Comparison of ENCODE assay signal across 19 cellular contexts in the genomic region with DNA sequence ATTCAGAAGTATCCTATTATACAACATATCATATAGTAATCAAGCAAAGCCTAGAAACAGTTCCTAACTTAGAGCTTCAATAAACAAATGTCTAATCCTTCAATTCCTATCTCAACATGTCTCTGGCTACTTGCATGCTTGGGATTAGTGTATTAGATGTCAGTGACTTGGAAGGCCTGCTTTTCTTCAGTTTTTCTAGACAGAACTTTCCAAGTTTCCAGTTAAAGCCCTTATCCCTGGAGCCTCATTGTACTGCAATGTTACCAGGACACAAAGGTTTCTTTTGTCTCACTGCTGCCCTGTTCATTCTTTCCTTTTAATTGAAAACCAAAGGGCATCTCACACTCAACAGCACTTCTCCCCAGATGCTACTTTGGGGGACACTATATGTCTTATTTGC. TPM values are rescaled to one million over a fixed set of nuclear protein-coding genes. Genes with fewer than 3 reads are reported as not detected.
DNase-seq lines count a peak whose midpoint lies in the region; ATAC-seq and TF ChIP-seq lines count a peak whose summit lies in the region.
"Had no signal": no experiment of that assay in that cellular context is flagged by ENCODE, and none has a peak within 500 bp of the region (broad histone marks: within the 10 kb centered on the region; RNA-seq: fewer than 3 reads in every experiment).

No MANE protein-coding gene starts in this region.

- H2AK5ac ChIP-seq in neuronal stem cell (ENCODE audit: low read depth, low read length): no peak overlapping the region

- H3K4me3 Mint-ChIP-seq in activated CD8-positive, alpha-beta T cell treated with anti-CD3 and anti-CD28 coated beads, Interleukin-2, amount 10 ng/mL, durations not matched to agents 7 days and 5 days: no peak overlapping the region
- H3K4me3 Mint-ChIP-seq: CD4-positive, alpha-beta T cell had no signal

- peaks cover 19% of the 10 kb centered on the region for H3K36me3 ChIP-seq in cardiac muscle cell
- peaks cover 71% of the 10 kb centered on the region for H3K36me3 ChIP-seq in left ventricle myocardium inferior
- no peaks in the 10 kb centered on the region for H3K36me3 ChIP-seq in hepatocyte (replicated peaks; ENCODE audit: insufficient read depth, low read depth)
- H3K36me3 ChIP-seq in neuronal stem cell (replicated peaks in 1 of 2; ENCODE audit: control insufficient read depth in 2 of 2, insufficient read depth in 2 of 2, low read length in 2 of 2): peaks cover 29 to 85% of the 10 kb centered on the region in 2 donors

- no peak overlapping the region for H4K8ac ChIP-seq in neuronal stem cell (ENCODE audit: low read depth, low read length)

- H3K4me3 ChIP-seq in cardiac muscle cell: no peak overlapping the region
- no peak overlapping the region for H3K4me3 ChIP-seq in left ventricle myocardium inferior
- H3K4me3 ChIP-seq in hepatocyte: no peak overlapping the region
- H3K4me3 ChIP-seq in neuronal stem cell (ENCODE audit: low read length in 2 of 2): no peak overlapping the region
- H3K4me3 ChIP-seq: MG63 had no signal

- H3K27ac ChIP-seq in cardiac muscle cell (peak overlapping the region; percentile 59), left ventricle myocardium inferior (replicated peaks) (no peak overlapping the region), hepatocyte (peak overlapping the region; percentile 36), neuronal stem cell (replicated peaks; ENCODE audit: low read length) (peak overlapping the region; percentile 68)

- H4K20me1 ChIP-seq in hepatocyte (ENCODE audit: insufficient read depth, poor library complexity, severe bottlenecking): no peaks in the 10 kb centered on the region

- no peak overlapping the region for H3K14ac ChIP-seq in neuronal stem cell (ENCODE audit: low read length)

- no peaks in the 10 kb centered on the region for H3K9me3 Mint-ChIP-seq in activated CD8-positive, alpha-beta T cell treated with anti-CD3 and anti-CD28 coated beads, Interleukin-2, amount 10 ng/mL, durations not matched to agents 7 days and 5 days (ENCODE audit: insufficient read depth)
- H3K9me3 Mint-ChIP-seq: CD4-positive, alpha-beta T cell had no signal

- no peaks in the 10 kb centered on the region for H3K27me3 Mint-ChIP-seq in activated CD8-positive, alpha-beta T cell treated with anti-CD3 and anti-CD28 coated beads, Interleukin-2, amount 10 ng/mL, durations not matched to agents 7 days and 5 days (ENCODE audit: low read depth)
- H3K27me3 Mint-ChIP-seq: CD4-positive, alpha-beta T cell had no signal

- no peak overlapping the region for H3K18ac ChIP-seq in neuronal stem cell (ENCODE audit: low read length)

- ATAC-seq in activated CD8-positive, alpha-beta T cell treated with anti-CD3 and anti-CD28 coated beads, Interleukin-2, amount 10 ng/mL, durations not matched to agents 7 days and 5 days: no peak
- no peak for ATAC-seq in GM18873 (IDR thresholded peaks at IDR 0.05; ENCODE audit: low FRiP score, unreplicated experiment)

- H3K79me2 ChIP-seq in hepatocyte: no peaks in the 10 kb centered on the region

- H2AFZ ChIP-seq in hepatocyte: no peak overlapping the region
- H2AFZ ChIP-seq in neuronal stem cell (ENCODE audit: low read length): no peak overlapping the region

- CTCF ChIA-PET in activated CD8-positive, alpha-beta T cell treated with anti-CD3 and anti-CD28 coated beads, Interleukin-2, amount 10 ng/mL, durations not matched to agents 7 days and 5 days (lab: Charles Lee): interaction anchor here (1.3 to 2.6 kb wide), 6 partner anchors 14 to 205 kb away, joined by 3 to 23 read pairs (median 4); a partner anchor contains a TSS

- intact Hi-C loops in left ventricle myocardium inferior (cut with micrococcal nuclease): loop anchor here (5.0 kb wide), 1 partner anchor 87 kb away; no protein-coding TSS in a partner anchor

- no peak overlapping the region for H3K23ac ChIP-seq in neuronal stem cell (ENCODE audit: low read depth, low read length, poor library complexity)

- TF ChIP-seq CTCF in cardiac muscle cell (IDR thresholded peaks at IDR 0.05; ENCODE audit: low read depth, low read length) (no peak), left ventricle myocardium inferior (IDR thresholded peaks at IDR 0.05; ENCODE audit: borderline replicate concordance) (no peak), hepatocyte (IDR thresholded peaks at IDR 0.05; ENCODE audit: poor library complexity) (no peak)

- no peak overlapping the region for H3K4me2 ChIP-seq in hepatocyte
- H3K4me2 ChIP-seq in neuronal stem cell (ENCODE audit: insufficient read depth, low read length, poor library complexity, severe bottlenecking): no peak overlapping the region

- peaks cover 5% of the 10 kb centered on the region for H3K4me1 Mint-ChIP-seq in activated CD8-positive, alpha-beta T cell treated with anti-CD3 and anti-CD28 coated beads, Interleukin-2, amount 10 ng/mL, durations not matched to agents 7 days and 5 days (ENCODE audit: low read depth)

- peaks cover 68% of the 10 kb centered on the region for H3K36me3 Mint-ChIP-seq in activated CD8-positive, alpha-beta T cell treated with anti-CD3 and anti-CD28 coated beads, Interleukin-2, amount 10 ng/mL, durations not matched to agents 7 days and 5 days (ENCODE audit: low read depth)

- no peak overlapping the region for H2BK12ac ChIP-seq in neuronal stem cell (ENCODE audit: low read length)

- H3K27ac Mint-ChIP-seq in activated CD8-positive, alpha-beta T cell treated with anti-CD3 and anti-CD28 coated beads, Interleukin-2, amount 10 ng/mL, durations not matched to agents 7 days and 5 days: no peak overlapping the region
- H3K27ac Mint-ChIP-seq: CD4-positive, alpha-beta T cell had no signal

- H3K9ac ChIP-seq in neuronal stem cell (ENCODE audit: low read depth, low read length, poor library complexity): no peak overlapping the region

- no peaks in the 10 kb centered on the region for H3K9me3 ChIP-seq in cardiac muscle cell (ENCODE audit: low read depth)
- H3K9me3 ChIP-seq in left ventricle myocardium inferior (replicated peaks): no peaks in the 10 kb centered on the region
- no peaks in the 10 kb centered on the region for H3K9me3 ChIP-seq in hepatocyte (ENCODE audit: low read depth)
- H3K9me3 ChIP-seq in neuronal stem cell (replicated peaks in 1 of 2; ENCODE audit: control insufficient read depth in 2 of 2, insufficient read depth in 1 of 2, low read depth in 1 of 2, low read length in 2 of 2): no peaks in the 10 kb centered on the region
- H3K9me3 ChIP-seq: BE2C, MG63 had no signal

- no peaks in the 10 kb centered on the region for H3K27me3 ChIP-seq in cardiac muscle cell
- no peaks in the 10 kb centered on the region for H3K27me3 ChIP-seq in left ventricle myocardium inferior (ENCODE audit: low read depth)
- no peaks in the 10 kb centered on the region for H3K27me3 ChIP-seq in hepatocyte
- no peaks in the 10 kb centered on the region for H3K27me3 ChIP-seq in neuronal stem cell (ENCODE audit: control insufficient read depth in 3 of 3, insufficient read depth in 3 of 3, low read depth in 1 of 3, low read length in 3 of 3)
- H3K27me3 ChIP-seq: BE2C, MG63 had no signal

- no peak overlapping the region for H2BK5ac ChIP-seq in neuronal stem cell (ENCODE audit: low read length)

- H4K91ac ChIP-seq in neuronal stem cell (ENCODE audit: low read depth, low read length, poor library complexity): no peak overlapping the region

- H3K79me1 ChIP-seq in neuronal stem cell (ENCODE audit: low read depth, low read length): no peaks in the 10 kb centered on the region

- no peaks in the 10 kb centered on the region for H3K9me2 ChIP-seq in hepatocyte (replicated peaks; ENCODE audit: insufficient read depth)

- H3K4ac ChIP-seq in neuronal stem cell (ENCODE audit: low read length): no peak overlapping the region

- POLR2A ChIA-PET in activated CD8-positive, alpha-beta T cell treated with anti-CD3 and anti-CD28 coated beads, Interleukin-2, amount 10 ng/mL, durations not matched to agents 7 days and 5 days (lab: Charles Lee): no interaction called here

- no peak overlapping the region for H2BK120ac ChIP-seq in neuronal stem cell (ENCODE audit: low read depth, low read length)

- no peak for DNase-seq in cardiac muscle cell (ENCODE audit: low read depth in 1 of 2, low spot score in 1 of 2)
- DNase-seq in left ventricle myocardium inferior: no peak
- DNase-seq in hepatocyte (ENCODE audit: low spot score): no peak
- DNase-seq in neuronal stem cell (ENCODE audit: low spot score): peak; percentile 53
- no peak for DNase-seq in NCI-H1092 treated with DMSO at 0.1 percent for 48 hours (lab: John Stamatoyannopoulos, UW)
- DNase-seq in activated CD8-positive, alpha-beta T cell treated with anti-CD3 and anti-CD28 coated beads, Interleukin-2, amount 10 ng/mL, durations not matched to agents 7 days and 5 days: no peak
- DNase-seq in KG1 (lab: John Stamatoyannopoulos, UW): no peak
- DNase-seq: 8988T; BE2C; CD4-positive, alpha-beta T cell; EL; H7; Karpas-422; MG63; NCI-H1105; NCI-H1694; NCI-H226; NCI-H526 had no signal

- no peak overlapping the region for H2BK15ac ChIP-seq in neuronal stem cell (ENCODE audit: low read length)

- peaks cover 16% of the 10 kb centered on the region for H3K4me1 ChIP-seq in cardiac muscle cell (ENCODE audit: low read depth)
- peaks cover 22% of the 10 kb centered on the region for H3K4me1 ChIP-seq in left ventricle myocardium inferior
- no peaks in the 10 kb centered on the region for H3K4me1 ChIP-seq in hepatocyte (ENCODE audit: insufficient read depth)
- peaks cover 2 to 23% of the 10 kb centered on the region in 2 donors for H3K4me1 ChIP-seq in neuronal stem cell (ENCODE audit: control insufficient read depth in 2 of 2, insufficient read depth in 1 of 2, low read depth in 1 of 2, low read length in 2 of 2)

RNA-seq across cellular contexts. Expression of a gene that starts 16.5 kb away (rescaled TPM):
- total RNA-seq in cardiac muscle cell: 70.4 and 73.6 TPM in 2 replicates
- 86.8 and 108 TPM in 2 replicates for polyA plus RNA-seq in cardiac muscle cell
- total RNA-seq in left ventricle myocardium inferior: 56.3 TPM
- 73.2 and 79.7 TPM in 2 replicates for total RNA-seq in hepatocyte
- 62.6 and 64.2 TPM in 2 replicates for polyA plus RNA-seq in hepatocyte
- 113 TPM for polyA plus RNA-seq in neuronal stem cell (2013, experiment 1 of 2)
- 110 TPM for polyA plus RNA-seq in neuronal stem cell (2013, experiment 2 of 2)
- 100 to 1,000 TPM; 106 to 113 TPM for total RNA-seq in activated CD8-positive, alpha-beta T cell treated with anti-CD3 and anti-CD28 coated beads, Interleukin-2, amount 10 ng/mL, durations not matched to agents 7 days and 5 days

RNA-seq across cellular contexts. Expression of a gene that starts 16.8 kb away (rescaled TPM):
- total RNA-seq in cardiac muscle cell (24.4 and 30.3 TPM in 2 replicates), left ventricle myocardium inferior (14.0 TPM), hepatocyte (52.7 and 57.5 TPM in 2 replicates)
- polyA plus RNA-seq in cardiac muscle cell (33.2 and 44.7 TPM in 2 replicates), hepatocyte (42.3 and 52.7 TPM in 2 replicates)
- 50.6 TPM for polyA plus RNA-seq in neuronal stem cell (2013, experiment 1 of 2)
- polyA plus RNA-seq in neuronal stem cell (2013, experiment 2 of 2): 55.6 TPM
- 10 to 100 TPM; 30.9 to 35.8 TPM for total RNA-seq in activated CD8-positive, alpha-beta T cell treated with anti-CD3 and anti-CD28 coated beads, Interleukin-2, amount 10 ng/mL, durations not matched to agents 7 days and 5 days
